ENCODE assay signal across 29 cellular contexts in genomic region chr2:167869200-167869599, GRCh38.
DNase-seq lines count a peak whose midpoint lies in the region; ATAC-seq, FAIRE-seq and TF ChIP-seq lines count a peak whose summit lies in the region.
"Had no signal": no experiment of that assay in that cellular context is flagged by ENCODE, and none has a peak within 500 bp of the region (broad histone marks: within the 10 kb centered on the region; RNA-seq: fewer than 3 reads in every experiment).

No MANE protein-coding gene starts in this region.

- H3K27me3 ChIP-seq in HepG2 (ENCODE audit: control insufficient read depth in 1 of 2, insufficient read depth in 2 of 2, low read length in 2 of 2) (no peaks in the 10 kb centered on the region; a peak in 2 of 5 replicates), right lobe of liver (no peaks in the 10 kb centered on the region), OCI-LY1 (ENCODE audit: insufficient read depth, low read length) (no peaks in the 10 kb centered on the region), H1 (replicated peaks in 1 of 4; ENCODE audit: control insufficient read depth in 3 of 4, extremely low read depth in 1 of 4, insufficient read depth in 3 of 4, low read length in 3 of 4) (no peaks in the 10 kb centered on the region), prostate gland (replicated peaks; ENCODE audit: insufficient read depth) (no peaks in the 10 kb centered on the region), esophagus squamous epithelium (no peaks in the 10 kb centered on the region)
- H3K27me3 ChIP-seq: cardiac muscle cell, esophagus muscularis mucosa, heart right ventricle, vagina had no signal

- in situ Hi-C loops in HepG2 (cut with HindIII; ENCODE audit: extremely low pct_ligation_motif_present, low pct_unique_long_range_greater_than_20kb): no loop called here

- BruUV-seq in HepG2 (replicated peaks; lab: Mats Ljungman, UMichigan): no TSS peak

- 0 out of 2 replicates have a peak, but pooled peaks have one; percentile 9 for TF ChIP-seq CTCF in HepG2 (CRISPR knock-in tag; IDR thresholded peaks at IDR 0.05)
- TF ChIP-seq CTCF in right lobe of liver (IDR thresholded peaks at IDR 0.05): no peak
- TF ChIP-seq CTCF in OCI-LY1 (IDR thresholded peaks at IDR 0.05; ENCODE audit: low read length): peak; percentile 23; the same call in 1 of the 2 replicates
- TF ChIP-seq CTCF in H1 (IDR thresholded peaks at IDR 0.05; ENCODE audit: control extremely low read depth in 1 of 3, insufficient read depth in 1 of 3, low read depth in 1 of 3, low read length in 3 of 3): peak in 1 of 3 experiments; percentile 38; a peak in 1 of 4 replicates
- TF ChIP-seq CTCF in prostate gland (IDR thresholded peaks at IDR 0.05): no peak
- no peak for TF ChIP-seq CTCF in esophagus squamous epithelium (IDR thresholded peaks at IDR 0.05)

- H4K91ac ChIP-seq in H1 (replicated peaks; ENCODE audit: insufficient read length, low read length): no peak overlapping the region

- H3K4me1 ChIP-seq in HepG2 (ENCODE audit: insufficient read depth, low read length): no peaks in the 10 kb centered on the region
- no peaks in the 10 kb centered on the region for H3K4me1 ChIP-seq in right lobe of liver
- no peaks in the 10 kb centered on the region for H3K4me1 ChIP-seq in OCI-LY1 (ENCODE audit: insufficient read depth, low read length, severe bottlenecking)
- no peaks in the 10 kb centered on the region for H3K4me1 ChIP-seq in H1 (replicated peaks in 1 of 4; ENCODE audit: control insufficient read depth in 3 of 4, insufficient read depth in 4 of 4, low read length in 3 of 4)
- no peaks in the 10 kb centered on the region for H3K4me1 ChIP-seq in prostate gland (replicated peaks)
- no peaks in the 10 kb centered on the region for H3K4me1 ChIP-seq in esophagus squamous epithelium
- H3K4me1 ChIP-seq: heart right ventricle, vagina had no signal

- no peaks in the 10 kb centered on the region for H3F3A ChIP-seq in OCI-LY1 (ENCODE audit: insufficient read depth, low read length)

- 22% methylated on average over 6 of the region's 6 CpGs for WGBS in HepG2 (ENCODE audit: low lambda C conversion rate)
- 50% methylated on average over 6 of the region's 6 CpGs for WGBS in right lobe of liver (ENCODE audit: insufficient coverage, low coverage, low lambda C conversion rate, missing lambda C conversion rate)
- 87% methylated on average over 6 of the region's 6 CpGs; no CpG with 5 or more reads in 1 of the 2 experiments for WGBS in H1 (ENCODE audit: extremely low coverage in 1 of 2, insufficient coverage in 1 of 2, insufficient read length in 1 of 2, insufficient replicate concordance in 2 of 2, low coverage in 1 of 2, low lambda C conversion rate in 2 of 2, missing lambda C conversion rate in 1 of 2), 2 experiments
- WGBS in prostate gland: 82% methylated on average over 6 of the region's 6 CpGs
- WGBS in esophagus squamous epithelium, 2 donors: 65 to 68% methylated on average over 5 to 6 of the region's 6 CpGs

- TF ChIP-seq RAD21 in HepG2 (CRISPR knock-in tag; IDR thresholded peaks at IDR 0.05) (no peak), H1 (IDR thresholded peaks at IDR 0.05 in 1 of 2, conservative IDR thresholded peaks at IDR 0.05 in 1 of 2; ENCODE audit: low read depth in 2 of 2, low read length in 2 of 2) (peak; percentile 37 to 52)

- H2BK120ac ChIP-seq in H1 (replicated peaks; ENCODE audit: low read depth, low read length): no peak overlapping the region

- no peak overlapping the region for H2BK20ac ChIP-seq in H1 (ENCODE audit: low read length)

- no peak overlapping the region for H2BK12ac ChIP-seq in H1 (ENCODE audit: low read depth, low read length)

- H3K56ac ChIP-seq in H1 (replicated peaks; ENCODE audit: insufficient read length, low read depth, low read length): no peak overlapping the region

- H3K23me2 ChIP-seq in H1 (ENCODE audit: low read depth, low read length): no peaks in the 10 kb centered on the region

- no peak overlapping the region for H3K14ac ChIP-seq in H1 (ENCODE audit: insufficient read length)

- DNase-seq in HepG2 (ENCODE audit: low spot score) (no peak), right lobe of liver (no peak), H1 (ENCODE audit: low read depth in 1 of 2, low spot score in 2 of 2) (no peak), prostate gland (ENCODE audit: low spot score) (no peak), activated T-cell treated with anti-CD3 and anti-CD28 coated beads for 4 hours (no peak), esophagus squamous epithelium (lab: John Stamatoyannopoulos, UW) (no peak)
- DNase-seq in activated CD4-positive, alpha-beta T cell treated with anti-CD3 and anti-CD28 coated beads, Interleukin-2, amount 50 U/mL, for 4 hours: no peak
- DNase-seq: activated CD4-positive, alpha-beta T cell treated with anti-CD3 and anti-CD28 coated beads for 36 hours; activated effector memory CD4-positive, alpha-beta T cell treated with Interleukin-2 at 50 U/mL for 16 hours; aorta; CD8-positive, alpha-beta memory T cell; cortex of kidney; DMS153; foreskin melanocyte; GDM1; heart right ventricle; NCI-H1048; NCI-H1694 treated with DMSO at 0.1 percent for 48 hours; NCI-H2171; stimulated activated naive CD8-positive, alpha-beta T cell treated with anti-CD3 and anti-CD28 coated beads, Interleukin-15, Interleukin-2, amounts not matched to agents 100 U/mL and 50 U/mL, for 24 hours; T-helper 17 cell had no signal

- H3K23ac ChIP-seq in H1 (ENCODE audit: insufficient read length): no peak overlapping the region

- H2AK5ac ChIP-seq in H1 (ENCODE audit: low read depth, low read length): no peak overlapping the region

- ATAC-seq in HepG2 (no peak), right lobe of liver (no peak)
- ATAC-seq: activated CD4-positive, alpha-beta T cell treated with anti-CD3 and anti-CD28 coated beads for 36 hours; heart right ventricle; SK-N-SH treated with all-trans-retinoic acid at 6 μM for 48 hours; stimulated activated naive CD8-positive, alpha-beta T cell treated with anti-CD3 and anti-CD28 coated beads, Interleukin-15, Interleukin-2, amounts not matched to agents 100 U/mL and 50 U/mL, for 24 hours; T-helper 17 cell had no signal

- no peaks in the 10 kb centered on the region for H4K20me1 ChIP-seq in HepG2 (ENCODE audit: insufficient read depth, low read length)
- no peaks in the 10 kb centered on the region for H4K20me1 ChIP-seq in OCI-LY1 (ENCODE audit: insufficient read depth, low read length)
- no peaks in the 10 kb centered on the region for H4K20me1 ChIP-seq in H1 (replicated peaks in 1 of 2; ENCODE audit: control insufficient read depth in 1 of 2, insufficient read depth in 2 of 2, low read length in 2 of 2)

- H3K18ac ChIP-seq in H1 (ENCODE audit: extremely low read depth, low read length): no peak overlapping the region

- no peak for TF ChIP-seq POLR2A in HepG2 (IDR thresholded peaks at IDR 0.05; ENCODE audit: insufficient read depth in 1 of 2, low read depth in 2 of 2, low read length in 2 of 2)
- TF ChIP-seq POLR2A in right lobe of liver (IDR thresholded peaks at IDR 0.05): no peak
- no peak for TF ChIP-seq POLR2A in H1 (IDR thresholded peaks at IDR 0.05; ENCODE audit: control extremely low read depth in 1 of 2, low read depth in 2 of 2, low read length in 2 of 2)
- TF ChIP-seq POLR2A in prostate gland (IDR thresholded peaks at IDR 0.05): no peak
- TF ChIP-seq POLR2A in esophagus squamous epithelium (IDR thresholded peaks at IDR 0.05): no peak

- no peaks in the 10 kb centered on the region for H3K9me3 ChIP-seq in HepG2 (ENCODE audit: low read length)
- H3K9me3 ChIP-seq in right lobe of liver: no peaks in the 10 kb centered on the region
- H3K9me3 ChIP-seq in OCI-LY1 (ENCODE audit: low read length): no peaks in the 10 kb centered on the region
- no peaks in the 10 kb centered on the region; a peak in 1 of 4 replicates for H3K9me3 ChIP-seq in H1 (ENCODE audit: insufficient read depth in 2 of 2, low read depth in 1 of 2, low read length in 1 of 2)
- no peaks in the 10 kb centered on the region for H3K9me3 ChIP-seq in prostate gland
- no peaks in the 10 kb centered on the region for H3K9me3 ChIP-seq in esophagus squamous epithelium
- H3K9me3 ChIP-seq: esophagus muscularis mucosa, heart right ventricle, thoracic aorta, vagina had no signal

- POLR2A ChIA-PET in HepG2 (lab: Yijun Ruan, JAX) (no interaction called here), H1 (lab: Charles Lee; ENCODE audit: partially characterized antibody) (no interaction called here)

- no peaks in the 10 kb centered on the region for H3K79me2 ChIP-seq in HepG2 (ENCODE audit: insufficient read depth, low read length)
- H3K79me2 ChIP-seq in OCI-LY1 (ENCODE audit: insufficient read depth, low read length): no peaks in the 10 kb centered on the region
- H3K79me2 ChIP-seq in H1 (ENCODE audit: control insufficient read depth in 1 of 2, insufficient read depth in 2 of 2, low read length in 2 of 2): no peaks in the 10 kb centered on the region

- H4K5ac ChIP-seq in H1 (ENCODE audit: insufficient read length, low read depth, low read length): no peak overlapping the region

- peak; percentile 43 for FAIRE-seq in HepG2 (lab: Jason Lieb, UNC)
- FAIRE-seq in H1 (lab: Jason Lieb, UNC): peak; percentile 73
- FAIRE-seq: GM18507 had no signal

- no peak overlapping the region for H2BK15ac ChIP-seq in H1 (ENCODE audit: low read length)

- H3K9me2 ChIP-seq in OCI-LY1 (ENCODE audit: low read depth, low read length): no peaks in the 10 kb centered on the region

- H3K36me3 ChIP-seq in HepG2 (replicated peaks in 1 of 2; ENCODE audit: control insufficient read depth in 1 of 2, insufficient read depth in 2 of 2, low read length in 2 of 2) (no peaks in the 10 kb centered on the region), right lobe of liver (no peaks in the 10 kb centered on the region), OCI-LY1 (ENCODE audit: insufficient read depth, low read length) (no peaks in the 10 kb centered on the region), H1 (ENCODE audit: control insufficient read depth in 2 of 4, insufficient read depth in 4 of 4, low read length in 3 of 4) (peaks cover 0 to 15% (median 9%) of the 10 kb centered on the region in 4 experiments; a peak in 5 of 8 replicates), prostate gland (no peaks in the 10 kb centered on the region), esophagus squamous epithelium (no peaks in the 10 kb centered on the region)
- H3K36me3 ChIP-seq: esophagus muscularis mucosa, heart right ventricle, thoracic aorta, vagina had no signal

- no peaks in the 10 kb centered on the region for H3K79me1 ChIP-seq in H1 (ENCODE audit: low read depth, low read length)

- no peak overlapping the region for H3K4me3 ChIP-seq in HepG2 (replicated peaks in 1 of 3; ENCODE audit: insufficient read depth in 1 of 3, low read depth in 2 of 3, low read length in 3 of 3)
- no peak overlapping the region for H3K4me3 ChIP-seq in right lobe of liver
- no peak overlapping the region for H3K4me3 ChIP-seq in OCI-LY1 (ENCODE audit: low read depth, low read length, poor library complexity, severe bottlenecking)
- no peak overlapping the region for H3K4me3 ChIP-seq in H1 (ENCODE audit: extremely low read depth in 1 of 4, insufficient read depth in 2 of 4, low read depth in 3 of 4, low read length in 4 of 4)
- H3K4me3 ChIP-seq in prostate gland: no peak overlapping the region
- no peak overlapping the region for H3K4me3 ChIP-seq in esophagus squamous epithelium
- H3K4me3 ChIP-seq: cardiac muscle cell, esophagus muscularis mucosa, heart right ventricle, thoracic aorta, vagina had no signal

- no peak overlapping the region for H3K4me2 ChIP-seq in HepG2 (ENCODE audit: low read depth, low read length)
- H3K4me2 ChIP-seq in OCI-LY1 (ENCODE audit: low read length): no peak overlapping the region
- no peak overlapping the region for H3K4me2 ChIP-seq in H1 (ENCODE audit: insufficient read depth in 1 of 2, low read depth in 2 of 2, low read length in 2 of 2)
- H3K4me2 ChIP-seq: KMS-11 had no signal

- H3K27ac ChIP-seq in HepG2 (ENCODE audit: extremely low read length, insufficient read depth, low read length) (no peak overlapping the region), right lobe of liver (no peak overlapping the region), OCI-LY1 (ENCODE audit: low read depth, low read length, poor library complexity, severe bottlenecking) (no peak overlapping the region), H1 (ENCODE audit: low read depth, low read length) (no peak overlapping the region), prostate gland (no peak overlapping the region), esophagus squamous epithelium (no peak overlapping the region)
- H3K27ac ChIP-seq: cardiac muscle cell, esophagus muscularis mucosa, heart right ventricle, KMS-11, thoracic aorta, vagina had no signal

- CTCF ChIA-PET in HepG2 (lab: Yijun Ruan, JAX; ENCODE audit: low intra/inter-chr PET ratio, low total read pairs): no interaction called here
- CTCF ChIA-PET in H1 (lab: Charles Lee; ENCODE audit: partially characterized antibody): interaction anchor here (0.7 kb wide), 1 partner anchor 249 kb away, joined by 3 read pairs; no protein-coding TSS in a partner anchor

- H3K4ac ChIP-seq in H1 (replicated peaks; ENCODE audit: insufficient read length, low read depth, low read length): no peak overlapping the region

- no peak overlapping the region for H4K8ac ChIP-seq in H1 (ENCODE audit: extremely low read depth, insufficient read depth, low read length)

- no peak overlapping the region for H2AFZ ChIP-seq in HepG2 (ENCODE audit: low read length)
- no peak overlapping the region for H2AFZ ChIP-seq in OCI-LY1 (ENCODE audit: low read length)
- no peak overlapping the region for H2AFZ ChIP-seq in H1 (ENCODE audit: low read length)

- H2BK5ac ChIP-seq in H1 (ENCODE audit: low read depth, low read length): no peak overlapping the region

- intact Hi-C loops in HepG2 (cut with micrococcal nuclease; ENCODE audit: unreplicated experiment) (no loop called here), right lobe of liver (cut with DNase I) (no loop called here), prostate gland (cut with DNase I) (no loop called here), esophagus squamous epithelium (cut with DNase I) (no loop called here)

- TF ChIP-seq EP300 in HepG2 (IDR thresholded peaks at IDR 0.05; ENCODE audit: low read depth in 2 of 2, low read length in 2 of 2) (no peak), HepG2 (CRISPR knock-in tag; IDR thresholded peaks at IDR 0.05; ENCODE audit: borderline replicate concordance) (no peak), H1 (IDR thresholded peaks at IDR 0.05; ENCODE audit: borderline replicate concordance in 1 of 2, low read depth in 2 of 2, low read length in 2 of 2) (no peak)

- no peak overlapping the region for H3K9ac ChIP-seq in HepG2 (ENCODE audit: insufficient read depth, low read depth, low read length)
- H3K9ac ChIP-seq in OCI-LY1 (ENCODE audit: low read length): no peak overlapping the region
- no peak overlapping the region for H3K9ac ChIP-seq in H1 (replicated peaks in 1 of 4; ENCODE audit: extremely low read depth in 1 of 4, low read depth in 3 of 4, low read length in 3 of 4)
- H3K9ac ChIP-seq: KMS-11 had no signal

Comparison
In these comparisons a context has a peak if more than half of its experiments do, and no peak if none do; other contexts are left out.
1. CTCF ChIP-seq: peak in HepG2 (single experiment) and OCI-LY1 (single experiment); none in right lobe of liver (0 of 4), prostate gland (0 of 4) and esophagus squamous epithelium (0 of 6).
2. Of the 41 proteins assayed by ChIP-seq in both HepG2 and H1: peak only in HepG2: none; only in H1: RAD21; in both: none; in neither: 39; mixed calls (peak in some experiments, not most) for 1.